20 cellular contexts compared by ENCODE assay signal in the genomic region with DNA sequence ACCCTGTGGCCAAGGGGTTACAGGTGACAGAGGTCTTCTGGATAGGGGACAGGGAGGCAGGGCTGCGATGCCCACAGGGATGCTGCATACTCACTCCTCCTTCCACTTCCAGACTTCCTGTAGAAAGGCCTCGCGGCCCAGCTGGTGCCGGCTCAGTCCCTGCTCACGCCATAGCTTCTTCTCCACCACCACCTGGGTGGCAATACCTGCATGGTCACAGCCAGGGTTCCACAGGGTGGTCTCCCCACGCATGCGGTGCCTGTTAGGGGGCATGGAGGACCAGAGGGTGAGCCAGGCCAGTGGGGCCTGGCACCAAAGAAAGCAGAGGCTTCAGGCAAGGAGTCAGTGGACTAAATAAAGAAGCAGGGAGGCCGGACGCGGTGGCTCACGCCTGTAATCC. TPM values are rescaled to one million over a fixed set of nuclear protein-coding genes. Genes with fewer than 3 reads are reported as not detected.
"Had no signal": no experiment of that assay in that cellular context is flagged by ENCODE, and none has a peak within 500 bp of the region (broad histone marks: within the 10 kb centered on the region; RNA-seq: fewer than 3 reads in every experiment).

No MANE protein-coding gene starts in this region.

- ATAC-seq: foreskin keratinocyte; left colon; mucosa of descending colon; naive thymus-derived CD8-positive, alpha-beta T cell had no signal

- H3K4me3 Mint-ChIP-seq: naive thymus-derived CD8-positive, alpha-beta T cell had no signal

- H3K9me3 Mint-ChIP-seq: naive thymus-derived CD8-positive, alpha-beta T cell had no signal

- H3K27ac Mint-ChIP-seq: naive thymus-derived CD8-positive, alpha-beta T cell had no signal

- H3K27ac ChIP-seq: colonic mucosa, foreskin keratinocyte, neutrophil, sigmoid colon, skin epidermis, suprapubic skin, thyroid gland, upper lobe of left lung, uterus had no signal

- H3K27me3 ChIP-seq: colonic mucosa, foreskin keratinocyte, neutrophil, sigmoid colon, suprapubic skin, thyroid gland, upper lobe of left lung, uterus had no signal

- H3K9me3 ChIP-seq: colonic mucosa, mucosa of descending colon, neutrophil, sigmoid colon, suprapubic skin, thyroid gland, upper lobe of left lung, uterus had no signal

- DNase-seq: cerebellar nuclear complex; colonic mucosa; dermis blood vessel endothelial cell; erythroblast; foreskin keratinocyte; left colon; mammary epithelial cell; mucosa of descending colon; naive thymus-derived CD8-positive, alpha-beta T cell; sigmoid colon; stimulated activated CD4-positive, alpha-beta T cell treated with anti-CD3 and anti-CD28 coated beads, Interleukin-2, amount 100 ng/mL, for 24 hours; stimulated activated CD4-positive, alpha-beta T cell treated with anti-CD3 and anti-CD28 coated beads, Interleukin-4, amount 100 ng/mL, for 4 hours; stimulated activated naive CD4-positive, alpha-beta T cell; thyroid gland; upper lobe of left lung; uterus had no signal

- H3K4me1 ChIP-seq: colonic mucosa, foreskin keratinocyte, sigmoid colon, thyroid gland, upper lobe of left lung, uterus had no signal

- H3K36me3 ChIP-seq: colonic mucosa, uterus had no signal

- H3K4me3 ChIP-seq: colonic mucosa, mucosa of descending colon, sigmoid colon, skin epidermis, suprapubic skin, thyroid gland, upper lobe of left lung, uterus had no signal

RNA-seq across cellular contexts. Expression of gene SAPCD1, which starts 23.0 kb away (rescaled TPM):
- polyA plus RNA-seq: naive thymus-derived CD8-positive, alpha-beta T cell; neural cell had no signal
